In the genomic region with DNA sequence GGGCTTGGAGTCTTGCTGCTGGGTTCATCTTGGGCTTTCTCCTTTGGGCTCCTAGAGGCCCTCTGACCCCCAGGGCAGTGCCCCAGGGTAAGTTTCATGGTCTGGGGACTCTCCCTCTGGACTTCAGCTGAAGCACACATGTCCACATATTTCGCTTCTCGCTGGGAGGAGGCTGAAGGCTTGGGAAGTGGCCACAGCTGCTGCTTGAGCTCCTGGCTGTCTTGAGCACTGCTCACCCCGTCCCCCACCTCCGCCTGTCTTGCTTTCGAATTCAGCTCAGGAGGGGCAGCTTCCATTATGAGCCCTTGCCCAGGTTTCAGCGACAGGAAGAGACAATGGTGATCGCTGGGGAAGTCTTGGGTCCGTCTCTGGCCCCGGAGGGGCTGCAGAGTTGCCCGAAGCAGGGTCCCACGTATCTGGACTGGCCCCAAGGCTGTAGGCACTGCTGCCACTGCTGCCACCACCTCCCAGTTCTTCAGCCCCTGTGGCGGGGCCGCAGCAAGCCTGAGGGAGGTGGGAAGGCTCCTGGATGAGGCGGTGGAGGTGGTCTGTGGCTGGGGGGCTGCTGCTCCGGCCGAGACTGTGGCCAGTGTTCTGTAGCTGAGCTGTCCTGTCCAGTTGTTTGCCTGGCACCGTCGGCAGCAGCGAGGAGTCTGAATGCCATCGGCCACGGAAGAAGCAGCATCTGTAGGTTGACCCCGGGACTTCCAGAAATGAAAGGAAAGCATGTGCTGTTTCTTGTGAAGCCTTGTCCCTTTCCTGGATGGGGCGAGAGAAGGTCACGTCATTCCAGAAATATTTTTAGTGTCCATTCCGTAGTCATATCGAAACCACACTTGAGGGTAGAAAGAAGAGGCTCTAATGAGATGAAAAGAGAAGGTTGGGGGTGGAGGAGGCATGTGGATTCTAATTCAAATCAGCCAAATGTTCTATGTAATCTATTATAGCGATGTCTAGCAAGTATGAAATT, we compare ENCODE assay signal across 2 cellular contexts.
TF ChIP-seq lines count a peak whose summit lies in the region.

No MANE protein-coding gene starts in this region.

TF ChIP-seq in SK-N-SH, 30 proteins besides CTCF, POLR2A, EP300 and RAD21:
- no peak for TF ChIP-seq TEAD4 (IDR thresholded peaks at IDR 0.05; ENCODE audit: borderline replicate concordance, insufficient read depth)
- TF ChIP-seq NFIC (IDR thresholded peaks at IDR 0.05; ENCODE audit: borderline replicate concordance) = no peak
- no peak for TF ChIP-seq IRF3 (IDR thresholded peaks at IDR 0.05; ENCODE audit: low read depth, low read length)
- no peak for TF ChIP-seq NRF1 (IDR thresholded peaks at IDR 0.05; ENCODE audit: low read depth, low read length)
- no peak for TF ChIP-seq TCF12 (IDR thresholded peaks at IDR 0.05)
- TF ChIP-seq RFX5 (IDR thresholded peaks at IDR 0.05; ENCODE audit: low read length) = no peak
- no peak for TF ChIP-seq RXRA (IDR thresholded peaks at IDR 0.05; ENCODE audit: borderline replicate concordance, low read depth)
- TF ChIP-seq TAF1 (IDR thresholded peaks at IDR 0.05; ENCODE audit: borderline replicate concordance, low read depth, low read length) = no peak
- TF ChIP-seq YY1 (IDR thresholded peaks at IDR 0.05; ENCODE audit: low read depth) = no peak
- TF ChIP-seq MAX (IDR thresholded peaks at IDR 0.05; ENCODE audit: low read depth) = no peak
- no peak for TF ChIP-seq EZH2phosphoT487 (IDR thresholded peaks at IDR 0.05; ENCODE audit: borderline replicate concordance, low read depth)
TF ChIP-seq in SK-N-SH: peak in this region for 0.

TF ChIP-seq in SK-N-SH treated with all-trans-retinoic acid at 6 μM for 48 hours, 23 proteins besides CTCF, POLR2A, EP300 and RAD21:
- TF ChIP-seq TCF4 (CRISPR knock-in tag; IDR thresholded peaks at IDR 0.05; ENCODE audit: borderline replicate concordance) = no peak
- TF ChIP-seq CREB5 (CRISPR knock-in tag; IDR thresholded peaks at IDR 0.05; ENCODE audit: low read depth) = no peak
- TF ChIP-seq OSR1 (CRISPR knock-in tag; IDR thresholded peaks at IDR 0.05) = no peak
- TF ChIP-seq RARB (CRISPR knock-in tag; IDR thresholded peaks at IDR 0.05) = no peak
- no peak for TF ChIP-seq CSDC2 (CRISPR knock-in tag; IDR thresholded peaks at IDR 0.05)
- no peak for TF ChIP-seq ZFP30 (CRISPR knock-in tag; IDR thresholded peaks at IDR 0.05)
- TF ChIP-seq ZC3H10 (CRISPR knock-in tag; IDR thresholded peaks at IDR 0.05) = no peak
- TF ChIP-seq TSHZ2 (CRISPR knock-in tag; IDR thresholded peaks at IDR 0.05) = no peak
- TF ChIP-seq BACH2 (CRISPR knock-in tag; IDR thresholded peaks at IDR 0.05; ENCODE audit: borderline replicate concordance) = no peak
- no peak for TF ChIP-seq PATZ1 (CRISPR knock-in tag; IDR thresholded peaks at IDR 0.05; ENCODE audit: borderline replicate concordance)
- no peak for TF ChIP-seq SNAI2 (CRISPR knock-in tag; IDR thresholded peaks at IDR 0.05)
- TF ChIP-seq ARNTL (CRISPR knock-in tag; IDR thresholded peaks at IDR 0.05; ENCODE audit: borderline replicate concordance, low read depth) = no peak
- no peak for TF ChIP-seq ZNF8 (CRISPR knock-in tag; IDR thresholded peaks at IDR 0.05)
- no peak for TF ChIP-seq ZNF565 (CRISPR knock-in tag; conservative IDR thresholded peaks at IDR 0.05; ENCODE audit: low read depth)
- TF ChIP-seq CSRNP3 (CRISPR knock-in tag; IDR thresholded peaks at IDR 0.05) = no peak
